9 cellular contexts compared by ENCODE assay signal in the genomic region with DNA sequence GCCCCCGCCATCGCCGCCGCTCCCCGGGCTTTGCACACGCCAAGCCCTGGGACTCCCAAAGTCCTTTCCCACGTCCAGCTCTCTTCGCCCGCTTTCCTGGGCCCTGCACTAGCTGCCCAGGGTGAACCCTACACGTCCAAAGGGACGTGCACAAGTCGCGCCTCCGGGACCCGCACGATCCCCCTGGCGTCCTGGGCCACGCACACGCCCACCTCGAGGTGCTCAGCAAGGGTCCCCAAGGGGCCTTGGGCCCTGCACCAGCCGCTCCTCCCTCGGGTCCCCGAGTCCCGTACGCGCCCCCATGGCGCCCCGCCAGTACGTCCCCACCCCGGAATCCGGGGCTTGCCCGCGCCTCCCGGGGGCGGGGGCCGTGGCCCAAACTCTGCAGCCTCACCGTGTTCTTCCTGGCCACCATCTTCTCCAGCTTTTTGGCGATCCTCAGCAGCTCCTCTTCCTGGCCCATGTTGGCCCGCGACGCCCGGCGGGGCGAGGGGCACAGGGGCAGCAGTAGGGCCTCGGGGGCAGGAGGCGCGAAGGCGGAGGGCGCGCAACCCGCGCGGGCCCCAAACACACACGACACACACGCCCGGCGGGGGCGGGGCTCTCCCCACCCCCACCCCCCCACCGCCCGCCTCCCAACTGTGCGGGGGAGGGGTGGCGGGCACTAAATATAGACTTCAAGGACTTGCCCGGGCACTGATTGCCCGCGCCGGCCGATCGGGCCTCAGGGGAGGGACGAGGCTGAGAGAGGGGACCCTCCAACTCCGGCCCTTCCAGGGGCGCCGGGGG. TPM values are rescaled to one million over a fixed set of nuclear protein-coding genes. Genes with fewer than 3 reads are reported as not detected.
DNase-seq lines count a peak whose midpoint lies in the region; ATAC-seq and TF ChIP-seq lines count a peak whose summit lies in the region.
"Had no signal": no experiment of that assay in that cellular context is flagged by ENCODE, and none has a peak within 500 bp of the region (broad histone marks: within the 10 kb centered on the region; RNA-seq: fewer than 3 reads in every experiment).

A gene (minus strand): TSS at position 578 of the 789 bp plus-strand sequence. CDS start 115 bp downstream, at position 463.

- H3K79me2 ChIP-seq in HCT116 (ENCODE audit: insufficient read depth, low read length), result no peaks in the 10 kb centered on the region

- TF ChIP-seq POLR2A in HCT116 (IDR thresholded peaks at IDR 0.05; ENCODE audit: borderline replicate concordance, extremely low read depth, insufficient read depth, insufficient read length), result no peak

- H3K4me1 ChIP-seq in HCT116 (ENCODE audit: control insufficient read depth in 1 of 2, insufficient read depth in 2 of 2, low read length in 2 of 2) (peaks cover 0 to 13% of the 10 kb centered on the region in 2 experiments; a peak in 1 of 4 replicates), esophagus (ENCODE audit: control insufficient read depth in 2 of 2, insufficient read depth in 2 of 2, low read length in 1 of 2) (peaks cover 0 to 14% of the 10 kb centered on the region in 2 donors)

- H3K4me1 Mint-ChIP-seq in activated CD4-positive, alpha-beta memory T cell treated with anti-CD3 and anti-CD28 coated beads for 36 hours (ENCODE audit: low read depth), result peaks cover 24% of the 10 kb centered on the region
- H3K4me1 Mint-ChIP-seq in natural killer cell, result peaks cover 24 to 29% of the 10 kb centered on the region in 2 donors

- no peaks in the 10 kb centered on the region for H4K20me1 ChIP-seq in HCT116 (ENCODE audit: insufficient read depth)

- H3K27ac ChIP-seq in HCT116 (ENCODE audit: low read depth, low read length) (no peak within 1 kb of the TSS; the same call in 1 of the 2 replicates), esophagus (ENCODE audit: low read depth in 2 of 2, low read length in 1 of 2) (peak within 1 kb of the TSS; percentile 36 to 83)
- H3K27ac ChIP-seq: neutrophil had no signal

- H3K4me3 ChIP-seq in HCT116 (replicated peaks in 1 of 2; ENCODE audit: low read depth in 1 of 2, low read length in 2 of 2) (peak within 1 kb of the TSS; percentile 34 to 47), esophagus (ENCODE audit: low read depth in 1 of 2, low read length in 2 of 2) (peak within 1 kb of the TSS; percentile 58 to 64)

- no peak for TF ChIP-seq CTCF in HCT116 (IDR thresholded peaks at IDR 0.05 in 2 of 3, conservative IDR thresholded peaks at IDR 0.05 in 1 of 3; ENCODE audit: borderline replicate concordance in 1 of 3, insufficient read depth in 1 of 3, low read depth in 2 of 3, low read length in 2 of 3)
- TF ChIP-seq CTCF in natural killer cell (IDR thresholded peaks at IDR 0.05), result no peak

- RAD21 ChIA-PET in HCT116 (lab: Charles Lee; ENCODE audit: low non-redundant PET in 1 of 2, low total read pairs in 2 of 2, uncharacterized antibody in 2 of 2, unreplicated experiment in 2 of 2), result no interaction called here

- 1 to 2% methylated on average over 65 to 72 of the region's 72 CpGs for whole genome bisulfite sequencing in esophagus, 2 donors

- H3K9me3 Mint-ChIP-seq in activated CD4-positive, alpha-beta memory T cell treated with anti-CD3 and anti-CD28 coated beads for 36 hours, result no peaks in the 10 kb centered on the region
- no peaks in the 10 kb centered on the region for H3K9me3 Mint-ChIP-seq in natural killer cell

- peak within 1 kb of the TSS; percentile 72 for H3K4me3 Mint-ChIP-seq in activated CD4-positive, alpha-beta memory T cell treated with anti-CD3 and anti-CD28 coated beads for 36 hours
- peak within 1 kb of the TSS; percentile 89 for H3K4me3 Mint-ChIP-seq in natural killer cell

- POLR2A ChIA-PET in HCT116 (lab: Charles Lee), result no interaction called here
- POLR2A ChIA-PET in activated CD4-positive, alpha-beta memory T cell treated with anti-CD3 and anti-CD28 coated beads for 36 hours (lab: Charles Lee), result no interaction called here

- TF ChIP-seq RAD21 in HCT116 (IDR thresholded peaks at IDR 0.05; ENCODE audit: low read depth), result no peak

- H3K9me2 ChIP-seq in HCT116 (ENCODE audit: insufficient read depth), result no peaks in the 10 kb centered on the region

- H3K4me2 ChIP-seq in HCT116 (ENCODE audit: low read length), result peak within 1 kb of the TSS; percentile 72

- no peak for DNase-seq in HCT116 (ENCODE audit: low read depth, low spot score)
- DNase-seq in activated CD4-positive, alpha-beta memory T cell treated with anti-CD3 and anti-CD28 coated beads for 36 hours, result peak; percentile 29
- peak; percentile 20 for DNase-seq in natural killer cell
- DNase-seq in NCI-H524 treated with DMSO at 0.1 percent for 48 hours (lab: John Stamatoyannopoulos, UW), result no peak
- DNase-seq in cerebellum (ENCODE audit: low spot score), result no peak
- DNase-seq in midbrain (lab: John Stamatoyannopoulos, UW), result no peak
- no peak for DNase-seq in NCI-H82 treated with DMSO at 0.1 percent for 48 hours (lab: John Stamatoyannopoulos, UW; ENCODE audit: unreplicated experiment)

- H3K36me3 Mint-ChIP-seq in activated CD4-positive, alpha-beta memory T cell treated with anti-CD3 and anti-CD28 coated beads for 36 hours, result no peaks in the 10 kb centered on the region
- no peaks in the 10 kb centered on the region for H3K36me3 Mint-ChIP-seq in natural killer cell

- ATAC-seq in HCT116 (peak; percentile 57), natural killer cell (peak in 2 of 3 donors; percentile 33 to 44)

- intact Hi-C loops in HCT116 (cut with micrococcal nuclease) (no loop called here), natural killer cell (cut with micrococcal nuclease) (no loop called here)
- intact Hi-C loops in activated CD4-positive, alpha-beta memory T cell treated with anti-CD3 and anti-CD28 coated beads for 36 hours (cut with micrococcal nuclease), result loop anchor here (5.0 kb wide), 1 partner anchor 108 kb away; a partner anchor contains a TSS

- H3K9me3 ChIP-seq in HCT116 (ENCODE audit: control insufficient read depth in 1 of 2, insufficient read depth in 1 of 2, low read depth in 1 of 2, low read length in 2 of 2) (no peaks in the 10 kb centered on the region), esophagus (ENCODE audit: control insufficient read depth in 2 of 2, insufficient read depth in 1 of 2, low read depth in 1 of 2, low read length in 1 of 2) (no peaks in the 10 kb centered on the region)
- H3K9me3 ChIP-seq: neutrophil had no signal

- H3K27ac Mint-ChIP-seq in activated CD4-positive, alpha-beta memory T cell treated with anti-CD3 and anti-CD28 coated beads for 36 hours, result no peak within 1 kb of the TSS
- peak within 1 kb of the TSS in 1 of 2 donors; percentile 70 for H3K27ac Mint-ChIP-seq in natural killer cell

- H3K9ac ChIP-seq in HCT116 (ENCODE audit: low read length), result peak within 1 kb of the TSS; percentile 56

- H3K27me3 Mint-ChIP-seq in activated CD4-positive, alpha-beta memory T cell treated with anti-CD3 and anti-CD28 coated beads for 36 hours, result peaks cover 5% of the 10 kb centered on the region
- H3K27me3 Mint-ChIP-seq in natural killer cell (ENCODE audit: low read depth in 2 of 2), result peaks cover 34 to 36% of the 10 kb centered on the region in 2 donors

- H3K27me3 ChIP-seq in HCT116 (ENCODE audit: insufficient read depth, low read length) (no peaks in the 10 kb centered on the region), esophagus (ENCODE audit: control insufficient read depth in 1 of 2, insufficient read depth in 2 of 2, low read length in 2 of 2) (no peaks in the 10 kb centered on the region)

- H3K36me3 ChIP-seq in HCT116 (ENCODE audit: control insufficient read depth in 1 of 2, insufficient read depth in 2 of 2, low read length in 2 of 2), result no peaks in the 10 kb centered on the region
- H3K36me3 ChIP-seq in esophagus (ENCODE audit: control insufficient read depth in 2 of 2, insufficient read depth in 2 of 2, low read length in 1 of 2), result no peaks in the 10 kb centered on the region
- H3K36me3 ChIP-seq: neutrophil had no signal

- CTCF ChIA-PET in HCT116 (lab: Charles Lee), result interaction anchor here (1.1 kb wide), 1 partner anchor 21 kb away, joined by 5 read pairs; no protein-coding TSS in a partner anchor
- CTCF ChIA-PET in activated CD4-positive, alpha-beta memory T cell treated with anti-CD3 and anti-CD28 coated beads for 36 hours (lab: Charles Lee), result interaction anchor here (1.2 kb wide), 1 partner anchor 73 kb away, joined by 3 read pairs; no protein-coding TSS in a partner anchor

- no peak within 1 kb of the TSS for H2AFZ ChIP-seq in HCT116 (ENCODE audit: low read depth, low read length, poor library complexity, severe bottlenecking)

- no TSS peak for BruUV-seq in HCT116 (replicated peaks; lab: Mats Ljungman, UMichigan)

TF ChIP-seq in HCT116, 20 proteins besides CTCF, POLR2A, EP300 and RAD21:
- TF ChIP-seq CBX3 (IDR thresholded peaks at IDR 0.05; ENCODE audit: low read depth) (no peak), EGR1 (IDR thresholded peaks at IDR 0.05; ENCODE audit: low read depth) (0 out of 2 replicates have a peak, but pooled peaks have one; percentile 21)
TF ChIP-seq in HCT116: peak in this region for 1.

RNA-seq across cellular contexts. Expression of the gene that starts here (rescaled TPM):
- 3.7 TPM for total RNA-seq in HCT116 (2021; ENCODE audit: unreplicated experiment)
- 4.4 and 4.6 TPM in 2 replicates for polyA plus RNA-seq in HCT116 (2012)
- 1 to 10 TPM; 4.4 to 4.5 TPM for total RNA-seq in activated CD4-positive, alpha-beta memory T cell treated with anti-CD3 and anti-CD28 coated beads for 36 hours
- polyA plus RNA-seq in esophagus, result 10 to 100 TPM; 22.0 to 37.7 TPM
- total RNA-seq in natural killer cell, result 1 to 10 TPM in 1 of 3 donors, under 1 TPM in 2; 0.75 to 1.5 (median 0.94) TPM
- 4.7 TPM for total RNA-seq in cerebellum

Comparison
In these comparisons a context has a peak if more than half of its experiments do, and no peak if none do; other contexts are left out.
1. DNase-seq: peak in activated CD4-positive, alpha-beta memory T cell treated with anti-CD3 and anti-CD28 coated beads for 36 hours (single experiment) and natural killer cell (single experiment); none in HCT116 (single experiment), NCI-H524 treated with DMSO at 0.1 percent for 48 hours (single experiment), cerebellum (single experiment), midbrain (single experiment) and NCI-H82 treated with DMSO at 0.1 percent for 48 hours (single experiment).